14 cellular contexts compared by ENCODE assay signal in the genomic region with DNA sequence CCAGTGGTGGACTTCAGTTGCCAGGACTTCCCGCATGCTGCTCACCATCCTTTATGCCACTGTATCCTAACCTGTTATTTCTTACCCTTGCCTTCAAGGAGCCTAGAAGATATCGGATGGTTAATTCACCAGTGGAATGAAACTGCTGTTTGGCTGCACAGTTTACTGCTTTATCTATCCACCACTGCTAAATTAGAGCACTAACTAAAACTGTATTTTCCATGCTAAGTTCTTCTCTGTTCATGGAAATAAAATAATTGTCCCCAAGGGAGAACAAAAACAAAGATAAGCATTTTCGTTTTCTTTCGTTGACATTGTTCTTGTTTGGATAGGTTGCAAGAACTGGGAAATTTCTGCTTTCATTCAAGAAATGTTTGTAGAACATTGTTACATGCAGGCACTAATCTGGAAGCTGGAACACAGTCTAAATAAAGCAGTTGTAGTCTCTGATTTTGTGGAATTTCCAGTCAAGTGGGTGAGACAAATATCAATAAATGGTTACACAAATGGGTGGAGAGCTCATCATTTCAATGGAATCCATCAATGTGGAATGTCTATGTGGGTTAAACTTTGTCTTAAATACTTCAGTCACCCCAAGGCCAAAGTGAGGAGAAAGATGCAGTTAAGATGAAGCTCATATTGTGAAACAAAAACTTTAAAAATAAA. TPM values are rescaled to one million over a fixed set of nuclear protein-coding genes. Genes with fewer than 3 reads are reported as not detected.
DNase-seq lines count a peak whose midpoint lies in the region; ATAC-seq and TF ChIP-seq lines count a peak whose summit lies in the region.
"Had no signal": no experiment of that assay in that cellular context is flagged by ENCODE, and none has a peak within 500 bp of the region (broad histone marks: within the 10 kb centered on the region; RNA-seq: fewer than 3 reads in every experiment).

No MANE protein-coding gene starts in this region.

- H3K4me3 ChIP-seq in AG10803 (ENCODE audit: low read length) = no peak overlapping the region
- H3K4me3 ChIP-seq in HL-60 (replicated peaks; ENCODE audit: insufficient read depth, low read length) = no peak overlapping the region
- no peak overlapping the region for H3K4me3 ChIP-seq in choroid plexus epithelial cell (ENCODE audit: low read depth, low read length)
- H3K4me3 ChIP-seq in mesenchymal stem cell (ENCODE audit: insufficient read depth in 1 of 2, low read depth in 1 of 2, low read length in 2 of 2) = no peak overlapping the region

- H3K27ac Mint-ChIP-seq in activated CD8-positive, alpha-beta memory T cell treated with anti-CD3 and anti-CD28 coated beads, Interleukin-2, amount 10 ng/mL, durations not matched to agents 7 days and 5 days = no peak overlapping the region
- H3K27ac Mint-ChIP-seq: activated CD8-positive, alpha-beta T cell treated with anti-CD3 and anti-CD28 coated beads for 36 hours; stimulated activated naive B cell treated with anti-CD40 and anti-IgM and Interleukin-4, amounts not matched to agents 10 μg/mL and 1 μg/mL and 100 μg/mL, for 72 hours had no signal

- H3K4ac ChIP-seq in mesenchymal stem cell (ENCODE audit: low read depth in 1 of 2, low read length in 2 of 2) = peak overlapping the region; percentile 75 to 81

- no peak for TF ChIP-seq CTCF in AG10803 (conservative IDR thresholded peaks at IDR 0.05; ENCODE audit: low read length)
- TF ChIP-seq CTCF in HL-60 (IDR thresholded peaks at IDR 0.05; ENCODE audit: insufficient read depth, low read length) = no peak
- no peak for TF ChIP-seq CTCF in choroid plexus epithelial cell (conservative IDR thresholded peaks at IDR 0.05; ENCODE audit: low read depth, low read length)

- no peaks in the 10 kb centered on the region for H3K9me3 Mint-ChIP-seq in activated CD8-positive, alpha-beta memory T cell treated with anti-CD3 and anti-CD28 coated beads, Interleukin-2, amount 10 ng/mL, durations not matched to agents 7 days and 5 days (ENCODE audit: low read depth)
- H3K9me3 Mint-ChIP-seq: stimulated activated naive B cell treated with anti-CD40 and anti-IgM and Interleukin-4, amounts not matched to agents 10 μg/mL and 1 μg/mL and 100 μg/mL, for 72 hours had no signal

- H2AK5ac ChIP-seq in mesenchymal stem cell (ENCODE audit: low read length, severe bottlenecking) = peak overlapping the region; percentile 71

- H3K9ac ChIP-seq in mesenchymal stem cell (ENCODE audit: low read length) = peak overlapping the region; percentile 67
- H3K9ac ChIP-seq: KMS-11 had no signal

- H3K14ac ChIP-seq in mesenchymal stem cell (ENCODE audit: low read length in 2 of 2) = no peak overlapping the region

- no peak overlapping the region for H3K23ac ChIP-seq in mesenchymal stem cell (ENCODE audit: low read length in 2 of 2)

- peaks cover 13% of the 10 kb centered on the region for H3K4me1 Mint-ChIP-seq in activated CD8-positive, alpha-beta memory T cell treated with anti-CD3 and anti-CD28 coated beads, Interleukin-2, amount 10 ng/mL, durations not matched to agents 7 days and 5 days

- no peak overlapping the region for H3K4me2 ChIP-seq in mesenchymal stem cell (ENCODE audit: low read length, poor library complexity, severe bottlenecking)
- H3K4me2 ChIP-seq: KMS-11 had no signal

- no peak overlapping the region for H2BK5ac ChIP-seq in mesenchymal stem cell (ENCODE audit: low read depth, low read length, poor library complexity, severe bottlenecking)

- CTCF ChIA-PET in activated CD8-positive, alpha-beta memory T cell treated with anti-CD3 and anti-CD28 coated beads, Interleukin-2, amount 10 ng/mL, durations not matched to agents 7 days and 5 days (lab: Charles Lee) = no interaction called here

- peak overlapping the region; percentile 80 to 85 for H3K18ac ChIP-seq in mesenchymal stem cell (ENCODE audit: low read depth in 1 of 2, low read length in 2 of 2)

- no peak overlapping the region for H3K4me3 Mint-ChIP-seq in activated CD8-positive, alpha-beta memory T cell treated with anti-CD3 and anti-CD28 coated beads, Interleukin-2, amount 10 ng/mL, durations not matched to agents 7 days and 5 days
- H3K4me3 Mint-ChIP-seq: activated CD8-positive, alpha-beta T cell treated with anti-CD3 and anti-CD28 coated beads for 36 hours; stimulated activated naive B cell treated with anti-CD40 and anti-IgM and Interleukin-4, amounts not matched to agents 10 μg/mL and 1 μg/mL and 100 μg/mL, for 72 hours had no signal

- H2BK12ac ChIP-seq in mesenchymal stem cell (ENCODE audit: low read length in 2 of 2) = peak overlapping the region; percentile 89 to 100

- no peaks in the 10 kb centered on the region for H3K36me3 Mint-ChIP-seq in activated CD8-positive, alpha-beta memory T cell treated with anti-CD3 and anti-CD28 coated beads, Interleukin-2, amount 10 ng/mL, durations not matched to agents 7 days and 5 days
- H3K36me3 Mint-ChIP-seq: stimulated activated naive B cell treated with anti-CD40 and anti-IgM and Interleukin-4, amounts not matched to agents 10 μg/mL and 1 μg/mL and 100 μg/mL, for 72 hours had no signal

- H3K27me3 ChIP-seq in HL-60 (ENCODE audit: insufficient read depth, poor library complexity, severe bottlenecking) = no peaks in the 10 kb centered on the region
- no peaks in the 10 kb centered on the region for H3K27me3 ChIP-seq in mesenchymal stem cell (ENCODE audit: control insufficient read depth in 1 of 2, insufficient read depth in 1 of 2, low read length in 2 of 2)

- H2BK15ac ChIP-seq in mesenchymal stem cell (ENCODE audit: low read depth, poor library complexity, severe bottlenecking) = no peak overlapping the region

- H2AFZ ChIP-seq in mesenchymal stem cell (ENCODE audit: low read depth, low read length) = no peak overlapping the region

- H3K27ac ChIP-seq in HL-60 (replicated peaks) = peak overlapping the region; percentile 96
- H3K27ac ChIP-seq in mesenchymal stem cell (ENCODE audit: low read length, poor library complexity, severe bottlenecking) = peak overlapping the region; percentile 16
- H3K27ac ChIP-seq: KMS-11 had no signal

- H3K4me1 ChIP-seq in mesenchymal stem cell (ENCODE audit: control insufficient read depth, insufficient read depth, low read depth, low read length) = peaks cover 3% of the 10 kb centered on the region

- H3K36me3 ChIP-seq in mesenchymal stem cell (ENCODE audit: control insufficient read depth in 1 of 2, insufficient read depth in 2 of 2, low read depth in 1 of 2, low read length in 2 of 2) = no peaks in the 10 kb centered on the region

- peak overlapping the region; percentile 84 for H4K8ac ChIP-seq in mesenchymal stem cell (ENCODE audit: low read length)

- H4K91ac ChIP-seq in mesenchymal stem cell (ENCODE audit: low read length) = peak overlapping the region; percentile 95

- H2BK120ac ChIP-seq in mesenchymal stem cell (ENCODE audit: low read depth, low read length) = peak overlapping the region; percentile 84

- H3K79me1 ChIP-seq in mesenchymal stem cell (replicated peaks; ENCODE audit: low read length, poor library complexity, severe bottlenecking) = no peaks in the 10 kb centered on the region

- H3K27me3 Mint-ChIP-seq in activated CD8-positive, alpha-beta memory T cell treated with anti-CD3 and anti-CD28 coated beads, Interleukin-2, amount 10 ng/mL, durations not matched to agents 7 days and 5 days = peaks cover 3% of the 10 kb centered on the region
- H3K27me3 Mint-ChIP-seq: activated CD8-positive, alpha-beta T cell treated with anti-CD3 and anti-CD28 coated beads for 36 hours had no signal

- 59% methylated on average over 4 of the region's 4 CpGs for WGBS in mesenchymal stem cell

- ATAC-seq in HG02938 (IDR thresholded peaks at IDR 0.05; ENCODE audit: unreplicated experiment) (no peak), GM19397 (IDR thresholded peaks at IDR 0.05; ENCODE audit: unreplicated experiment) (no peak)
- ATAC-seq in activated CD8-positive, alpha-beta memory T cell treated with anti-CD3 and anti-CD28 coated beads, Interleukin-2, amount 10 ng/mL, durations not matched to agents 7 days and 5 days = no peak
- ATAC-seq: activated CD8-positive, alpha-beta T cell treated with anti-CD3 and anti-CD28 coated beads for 36 hours had no signal

- H3K9me3 ChIP-seq in mesenchymal stem cell (ENCODE audit: control insufficient read depth, low read length) = no peaks in the 10 kb centered on the region

- DNase-seq in AG10803 (ENCODE audit: low read depth) = peak; percentile 67
- DNase-seq in HL-60 (ENCODE audit: low read depth in 1 of 2, low spot score in 1 of 2) = no peak
- peak; percentile 73 for DNase-seq in choroid plexus epithelial cell (ENCODE audit: low read depth)
- peak; percentile 77 for DNase-seq in mesenchymal stem cell
- no peak for DNase-seq in activated CD8-positive, alpha-beta memory T cell treated with anti-CD3 and anti-CD28 coated beads, Interleukin-2, amount 10 ng/mL, durations not matched to agents 7 days and 5 days
- no peak for DNase-seq in stimulated activated CD4-positive, alpha-beta T cell treated with anti-CD3 and anti-CD28 coated beads, Interleukin-12 subunit alpha, Interleukin-12 subunit beta, amount 100 ng/mL, for 4 hours
- DNase-seq: activated CD8-positive, alpha-beta T cell treated with anti-CD3 and anti-CD28 coated beads for 36 hours; NCI-H1105 treated with DMSO at 0.1 percent for 48 hours; NCI-H226; occipital lobe; stimulated activated naive B cell treated with anti-CD40 and anti-IgM and Interleukin-4, amounts not matched to agents 10 μg/mL and 1 μg/mL and 100 μg/mL, for 72 hours had no signal

RNA-seq across cellular contexts. Expression of a gene that starts 5.8 kb away (rescaled TPM):
- 35.4 TPM for polyA plus RNA-seq in mesenchymal stem cell (2013, experiment 1 of 2)
- 37.7 TPM for polyA plus RNA-seq in mesenchymal stem cell (2013, experiment 2 of 2)
- under 1 TPM; 0.18 to 0.80 TPM for total RNA-seq in activated CD8-positive, alpha-beta memory T cell treated with anti-CD3 and anti-CD28 coated beads, Interleukin-2, amount 10 ng/mL, durations not matched to agents 7 days and 5 days

Comparison
In these comparisons a context has a peak if more than half of its experiments do, and no peak if none do; other contexts are left out.
1. DNase-seq: peak in AG10803 (single experiment), choroid plexus epithelial cell (single experiment) and mesenchymal stem cell (single experiment); none in HL-60 (0 of 2), activated CD8-positive, alpha-beta memory T cell treated with anti-CD3 and anti-CD28 coated beads, Interleukin-2, amount 10 ng/mL, durations not matched to agents 7 days and 5 days (single experiment) and stimulated activated CD4-positive, alpha-beta T cell treated with anti-CD3 and anti-CD28 coated beads, Interleukin-12 subunit alpha, Interleukin-12 subunit beta, amount 100 ng/mL, for 4 hours (single experiment).